In genomic region chr3:115697263-115698053, GRCh38 we compare ENCODE assay signal across 19 cellular contexts.
DNase-seq lines count a peak whose midpoint lies in the region; ATAC-seq and TF ChIP-seq lines count a peak whose summit lies in the region.
"Had no signal": no experiment of that assay in that cellular context is flagged by ENCODE, and none has a peak within 500 bp of the region (broad histone marks: within the 10 kb centered on the region; RNA-seq: fewer than 3 reads in every experiment).

No MANE protein-coding gene starts in this region.

- no peaks in the 10 kb centered on the region for H3K79me1 ChIP-seq in neuronal stem cell (ENCODE audit: low read depth, low read length)

- no peak overlapping the region for H3K4me3 Mint-ChIP-seq in chondrocyte (ENCODE audit: unreplicated experiment)
- H3K4me3 Mint-ChIP-seq: activated T-helper 1 cell treated with anti-CD3 and anti-CD28 coated beads, Interleukin-12 subunit alpha, Interleukin-12 subunit beta, Interleukin-2, Interleukin-4 antibody, amounts not matched to agents 30 ng/mL and 10 ng/mL and 1 ng/mL, durations not matched to agents 14 hours and 24 hours and 36 hours had no signal

- H3K27ac ChIP-seq in neuronal stem cell (replicated peaks; ENCODE audit: low read length): no peak overlapping the region
- H3K27ac ChIP-seq in brain microvascular endothelial cell: no peak overlapping the region
- H3K27ac ChIP-seq: KMS-11 had no signal

- WGBS in neuronal stem cell (ENCODE audit: extremely low coverage in 2 of 2, insufficient read length in 2 of 2, insufficient replicate concordance in 1 of 2), 2 donors: no CpG with 5 or more reads among the region's 7 CpGs

- H2BK15ac ChIP-seq in neuronal stem cell (ENCODE audit: low read length): no peak overlapping the region

- no peaks in the 10 kb centered on the region for H3K36me3 ChIP-seq in neuronal stem cell (replicated peaks in 1 of 2; ENCODE audit: control insufficient read depth in 2 of 2, insufficient read depth in 2 of 2, low read length in 2 of 2)
- no peaks in the 10 kb centered on the region for H3K36me3 ChIP-seq in brain microvascular endothelial cell (replicated peaks)

- H3K23ac ChIP-seq in neuronal stem cell (ENCODE audit: low read depth, low read length, poor library complexity): no peak overlapping the region

- no peaks in the 10 kb centered on the region for H3K27me3 Mint-ChIP-seq in chondrocyte (ENCODE audit: low read depth)

- peak overlapping the region; percentile 42 for H2AFZ ChIP-seq in neuronal stem cell (ENCODE audit: low read length)

- no peak overlapping the region for H3K18ac ChIP-seq in neuronal stem cell (ENCODE audit: low read length)

- TF ChIP-seq POLR2A in NB4 (IDR thresholded peaks at IDR 0.05; ENCODE audit: extremely low read depth, insufficient read length): no peak

- H2AK5ac ChIP-seq in neuronal stem cell (ENCODE audit: low read depth, low read length): no peak overlapping the region

- no peaks in the 10 kb centered on the region for H3K9me3 Mint-ChIP-seq in chondrocyte (ENCODE audit: low read depth)
- H3K9me3 Mint-ChIP-seq: activated T-helper 1 cell treated with anti-CD3 and anti-CD28 coated beads, Interleukin-12 subunit alpha, Interleukin-12 subunit beta, Interleukin-2, Interleukin-4 antibody, amounts not matched to agents 30 ng/mL and 10 ng/mL and 1 ng/mL, durations not matched to agents 14 hours and 24 hours and 36 hours had no signal

- in situ Hi-C loops in brain microvascular endothelial cell (cut with HindIII; ENCODE audit: low pct_ligation_motif_present, low sequenced_read_pairs): no loop called here

- no peaks in the 10 kb centered on the region for H3K9me3 ChIP-seq in neuronal stem cell (replicated peaks in 1 of 2; ENCODE audit: control insufficient read depth in 2 of 2, insufficient read depth in 1 of 2, low read depth in 1 of 2, low read length in 2 of 2)
- H3K9me3 ChIP-seq: Caco-2 had no signal

- H3K4me1 Mint-ChIP-seq in chondrocyte (ENCODE audit: low read depth): peaks cover 34% of the 10 kb centered on the region

- no peak overlapping the region for H2BK120ac ChIP-seq in neuronal stem cell (ENCODE audit: low read depth, low read length)

- peaks cover 2 to 3% of the 10 kb centered on the region in 2 donors for H3K4me1 ChIP-seq in neuronal stem cell (ENCODE audit: control insufficient read depth in 2 of 2, insufficient read depth in 1 of 2, low read depth in 1 of 2, low read length in 2 of 2)

- DNase-seq in ELR (ENCODE audit: low read depth): peak; percentile 9
- peak; percentile 5 for DNase-seq in NB4 (ENCODE audit: low read depth)
- no peak for DNase-seq in chondrocyte (ENCODE audit: low spot score)
- DNase-seq in neuronal stem cell (ENCODE audit: low spot score): no peak
- DNase-seq in RPMI8226: no peak
- DNase-seq in brain microvascular endothelial cell: no peak
- DNase-seq: Caco-2; caudate nucleus; effector memory CD4-positive, alpha-beta T cell; GOT3; left colon; NCI-H1436 treated with DMSO at 0.1 percent for 48 hours; NCI-H2227 treated with DMSO at 0.1 percent for 48 hours; NK-92 treated with Interleukin-12 subunit alpha and Interleukin-12 subunit beta, amount 100 ng/mL, for 24 hours; nucleus accumbens; SHP77 treated with DMSO at 0.1 percent for 48 hours had no signal

- no peak overlapping the region for H3K9ac ChIP-seq in neuronal stem cell (ENCODE audit: low read depth, low read length, poor library complexity)
- H3K9ac ChIP-seq: KMS-11 had no signal

- no peaks in the 10 kb centered on the region for H3K36me3 Mint-ChIP-seq in chondrocyte (ENCODE audit: low read depth)

- H3K27ac Mint-ChIP-seq in chondrocyte (ENCODE audit: unreplicated experiment): peak overlapping the region; percentile 86
- H3K27ac Mint-ChIP-seq: activated T-helper 1 cell treated with anti-CD3 and anti-CD28 coated beads, Interleukin-12 subunit alpha, Interleukin-12 subunit beta, Interleukin-2, Interleukin-4 antibody, amounts not matched to agents 30 ng/mL and 10 ng/mL and 1 ng/mL, durations not matched to agents 14 hours and 24 hours and 36 hours had no signal

- H3K4me3 ChIP-seq in NB4 (ENCODE audit: low read depth, low read length) (no peak overlapping the region), neuronal stem cell (ENCODE audit: low read length in 2 of 2) (no peak overlapping the region), brain microvascular endothelial cell (ENCODE audit: low read depth, low read length) (no peak overlapping the region)

- no peaks in the 10 kb centered on the region for H3K27me3 ChIP-seq in neuronal stem cell (ENCODE audit: control insufficient read depth in 3 of 3, insufficient read depth in 3 of 3, low read depth in 1 of 3, low read length in 3 of 3)
- H3K27me3 ChIP-seq in brain microvascular endothelial cell (replicated peaks): no peaks in the 10 kb centered on the region

- H3K4ac ChIP-seq in neuronal stem cell (ENCODE audit: low read length): no peak overlapping the region

- H4K91ac ChIP-seq in neuronal stem cell (ENCODE audit: low read depth, low read length, poor library complexity): no peak overlapping the region

- no peak overlapping the region for H4K8ac ChIP-seq in neuronal stem cell (ENCODE audit: low read depth, low read length)

- no peak overlapping the region for H3K4me2 ChIP-seq in neuronal stem cell (ENCODE audit: insufficient read depth, low read length, poor library complexity, severe bottlenecking)
- H3K4me2 ChIP-seq: KMS-11 had no signal

- ATAC-seq in GM18909 (IDR thresholded peaks at IDR 0.05; ENCODE audit: poor library complexity, unreplicated experiment): no peak
- ATAC-seq: left colon had no signal

- no peak overlapping the region for H2BK5ac ChIP-seq in neuronal stem cell (ENCODE audit: low read length)

- no peak overlapping the region for H3K14ac ChIP-seq in neuronal stem cell (ENCODE audit: low read length)

- TF ChIP-seq CTCF in NB4 (IDR thresholded peaks at IDR 0.05; ENCODE audit: low read depth, low read length) (no peak), chondrocyte (IDR thresholded peaks at IDR 0.05) (no peak), brain microvascular endothelial cell (IDR thresholded peaks at IDR 0.05; ENCODE audit: low read depth, low read length, missing control alignments) (no peak)

- no peak overlapping the region for H2BK12ac ChIP-seq in neuronal stem cell (ENCODE audit: low read length)

Comparison
In these comparisons a context has a peak if more than half of its experiments do, and no peak if none do; other contexts are left out.
1. DNase-seq: peak in ELR (single experiment) and NB4 (single experiment); none in chondrocyte (single experiment), neuronal stem cell (single experiment), RPMI8226 (single experiment) and brain microvascular endothelial cell (single experiment).